ENCODE assay signal across 1 cellular context in the genomic region with DNA sequence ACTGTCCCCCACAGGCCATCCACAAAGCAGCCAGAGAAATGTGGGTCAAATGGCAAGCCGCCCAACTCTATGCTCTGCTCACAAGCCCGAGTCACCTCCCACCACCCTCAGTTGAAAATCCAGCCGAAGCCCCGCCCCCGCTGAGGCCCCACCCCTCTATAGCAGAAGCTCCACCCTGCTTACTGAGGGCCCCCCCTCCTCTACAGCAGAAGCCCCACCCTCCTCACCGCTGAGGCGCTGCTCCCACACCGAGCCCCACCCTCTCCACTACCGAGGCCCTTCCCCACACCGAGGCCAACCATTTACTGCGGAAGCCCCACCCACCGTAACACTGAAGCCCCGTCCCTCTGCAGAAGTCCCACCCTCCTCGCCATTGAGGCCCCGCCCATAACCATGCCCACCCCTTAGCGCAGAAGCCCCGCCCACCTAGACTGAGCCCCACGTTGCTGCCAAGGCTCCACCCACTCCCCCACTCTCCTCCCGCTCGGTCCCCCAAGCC.
A peak's percentile ranks its signal among the peaks of the same experiment; 100 is the strongest.
TF ChIP-seq lines count a peak whose summit lies in the region.

No MANE protein-coding gene starts in this region.

TF ChIP-seq in GM23338, 12 proteins besides CTCF, POLR2A, EP300 and RAD21 (continued from another document):
- TF ChIP-seq, protein P1, sequence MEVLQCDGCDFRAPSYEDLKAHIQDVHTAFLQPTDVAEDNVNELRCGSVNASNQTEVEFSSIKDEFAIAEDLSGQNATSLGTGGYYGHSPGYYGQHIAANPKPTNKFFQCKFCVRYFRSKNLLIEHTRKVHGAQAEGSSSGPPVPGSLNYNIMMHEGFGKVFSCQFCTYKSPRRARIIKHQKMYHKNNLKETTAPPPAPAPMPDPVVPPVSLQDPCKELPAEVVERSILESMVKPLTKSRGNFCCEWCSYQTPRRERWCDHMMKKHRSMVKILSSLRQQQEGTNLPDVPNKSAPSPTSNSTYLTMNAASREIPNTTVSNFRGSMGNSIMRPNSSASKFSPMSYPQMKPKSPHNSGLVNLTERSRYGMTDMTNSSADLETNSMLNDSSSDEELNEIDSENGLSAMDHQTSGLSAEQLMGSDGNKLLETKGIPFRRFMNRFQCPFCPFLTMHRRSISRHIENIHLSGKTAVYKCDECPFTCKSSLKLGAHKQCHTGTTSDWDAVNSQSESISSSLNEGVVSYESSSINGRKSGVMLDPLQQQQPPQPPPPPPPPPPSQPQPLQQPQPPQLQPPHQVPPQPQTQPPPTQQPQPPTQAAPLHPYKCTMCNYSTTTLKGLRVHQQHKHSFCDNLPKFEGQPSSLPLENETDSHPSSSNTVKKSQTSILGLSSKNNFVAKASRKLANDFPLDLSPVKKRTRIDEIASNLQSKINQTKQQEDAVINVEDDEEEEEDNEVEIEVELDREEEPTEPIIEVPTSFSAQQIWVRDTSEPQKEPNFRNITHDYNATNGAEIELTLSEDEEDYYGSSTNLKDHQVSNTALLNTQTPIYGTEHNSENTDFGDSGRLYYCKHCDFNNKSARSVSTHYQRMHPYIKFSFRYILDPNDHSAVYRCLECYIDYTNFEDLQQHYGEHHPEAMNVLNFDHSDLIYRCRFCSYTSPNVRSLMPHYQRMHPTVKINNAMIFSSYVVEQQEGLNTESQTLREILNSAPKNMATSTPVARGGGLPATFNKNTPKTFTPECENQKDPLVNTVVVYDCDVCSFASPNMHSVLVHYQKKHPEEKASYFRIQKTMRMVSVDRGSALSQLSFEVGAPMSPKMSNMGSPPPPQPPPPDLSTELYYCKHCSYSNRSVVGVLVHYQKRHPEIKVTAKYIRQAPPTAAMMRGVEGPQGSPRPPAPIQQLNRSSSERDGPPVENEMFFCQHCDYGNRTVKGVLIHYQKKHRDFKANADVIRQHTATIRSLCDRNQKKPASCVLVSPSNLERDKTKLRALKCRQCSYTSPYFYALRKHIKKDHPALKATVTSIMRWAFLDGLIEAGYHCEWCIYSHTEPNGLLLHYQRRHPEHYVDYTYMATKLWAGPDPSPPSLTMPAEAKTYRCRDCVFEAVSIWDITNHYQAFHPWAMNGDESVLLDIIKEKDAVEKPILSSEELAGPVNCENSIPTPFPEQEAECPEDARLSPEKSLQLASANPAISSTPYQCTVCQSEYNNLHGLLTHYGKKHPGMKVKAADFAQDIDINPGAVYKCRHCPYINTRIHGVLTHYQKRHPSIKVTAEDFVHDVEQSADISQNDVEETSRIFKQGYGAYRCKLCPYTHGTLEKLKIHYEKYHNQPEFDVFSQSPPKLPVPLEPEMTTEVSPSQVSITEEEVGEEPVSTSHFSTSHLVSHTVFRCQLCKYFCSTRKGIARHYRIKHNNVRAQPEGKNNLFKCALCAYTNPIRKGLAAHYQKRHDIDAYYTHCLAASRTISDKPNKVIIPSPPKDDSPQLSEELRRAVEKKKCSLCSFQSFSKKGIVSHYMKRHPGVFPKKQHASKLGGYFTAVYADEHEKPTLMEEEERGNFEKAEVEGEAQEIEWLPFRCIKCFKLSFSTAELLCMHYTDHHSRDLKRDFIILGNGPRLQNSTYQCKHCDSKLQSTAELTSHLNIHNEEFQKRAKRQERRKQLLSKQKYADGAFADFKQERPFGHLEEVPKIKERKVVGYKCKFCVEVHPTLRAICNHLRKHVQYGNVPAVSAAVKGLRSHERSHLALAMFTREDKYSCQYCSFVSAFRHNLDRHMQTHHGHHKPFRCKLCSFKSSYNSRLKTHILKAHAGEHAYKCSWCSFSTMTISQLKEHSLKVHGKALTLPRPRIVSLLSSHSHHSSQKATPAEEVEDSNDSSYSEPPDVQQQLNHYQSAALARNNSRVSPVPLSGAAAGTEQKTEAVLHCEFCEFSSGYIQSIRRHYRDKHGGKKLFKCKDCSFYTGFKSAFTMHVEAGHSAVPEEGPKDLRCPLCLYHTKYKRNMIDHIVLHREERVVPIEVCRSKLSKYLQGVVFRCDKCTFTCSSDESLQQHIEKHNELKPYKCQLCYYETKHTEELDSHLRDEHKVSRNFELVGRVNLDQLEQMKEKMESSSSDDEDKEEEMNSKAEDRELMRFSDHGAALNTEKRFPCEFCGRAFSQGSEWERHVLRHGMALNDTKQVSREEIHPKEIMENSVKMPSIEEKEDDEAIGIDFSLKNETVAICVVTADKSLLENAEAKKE (CRISPR knock-in tag; IDR thresholded peaks at IDR 0.05) = no peak
- no peak for TF ChIP-seq ZNF114 (CRISPR knock-in tag; IDR thresholded peaks at IDR 0.05)
- TF ChIP-seq POLR2AphosphoS5 (IDR thresholded peaks at IDR 0.05; ENCODE audit: low read depth) = 0 out of 2 replicates have a peak, but pooled peaks have one; percentile 16
- no peak for TF ChIP-seq ETS1 (IDR thresholded peaks at IDR 0.05)
